8 cellular contexts compared by ENCODE assay signal in genomic region chr2:149586898-149587219, GRCh38. TPM values are rescaled to one million over a fixed set of nuclear protein-coding genes. Genes with fewer than 3 reads are reported as not detected.
DNase-seq lines count a peak whose midpoint lies in the region; ATAC-seq and TF ChIP-seq lines count a peak whose summit lies in the region.

No MANE protein-coding gene starts in this region.

- peak overlapping the region; percentile 100 for H3K27ac Mint-ChIP-seq in T-helper 1 cell treated with Interleukin-12 subunit alpha and Interleukin-12 subunit beta and Interleukin-4 antibody, amounts not matched to agents 30 μg/mL and 1 μg/mL, for 36 hours

- H3K27me3 Mint-ChIP-seq in T-helper 1 cell treated with Interleukin-12 subunit alpha and Interleukin-12 subunit beta and Interleukin-4 antibody, amounts not matched to agents 30 μg/mL and 1 μg/mL, for 36 hours (ENCODE audit: low read depth) = peaks cover 22% of the 10 kb centered on the region

- ATAC-seq in GM21786 (IDR thresholded peaks at IDR 0.05; ENCODE audit: unreplicated experiment) = no peak

- peaks cover 25% of the 10 kb centered on the region for H3K36me3 Mint-ChIP-seq in T-helper 1 cell treated with Interleukin-12 subunit alpha and Interleukin-12 subunit beta and Interleukin-4 antibody, amounts not matched to agents 30 μg/mL and 1 μg/mL, for 36 hours (ENCODE audit: low read depth)

- H3K4me1 ChIP-seq in adipocyte (ENCODE audit: control insufficient read depth, insufficient read depth, low read length) = peaks cover 21% of the 10 kb centered on the region

- peaks cover 35% of the 10 kb centered on the region for H3K4me1 Mint-ChIP-seq in T-helper 1 cell treated with Interleukin-12 subunit alpha and Interleukin-12 subunit beta and Interleukin-4 antibody, amounts not matched to agents 30 μg/mL and 1 μg/mL, for 36 hours (ENCODE audit: low read depth)

- no peaks in the 10 kb centered on the region for H3K9me3 Mint-ChIP-seq in T-helper 1 cell treated with Interleukin-12 subunit alpha and Interleukin-12 subunit beta and Interleukin-4 antibody, amounts not matched to agents 30 μg/mL and 1 μg/mL, for 36 hours

- peak overlapping the region; percentile 94 for H3K4me3 ChIP-seq in adipocyte (ENCODE audit: low read length)
- H3K4me3 ChIP-seq in kidney epithelial cell (ENCODE audit: low read depth, low read length) = peak overlapping the region; percentile 89

- H3K27me3 ChIP-seq in adipocyte (replicated peaks; ENCODE audit: control insufficient read depth, insufficient read depth, low read length) (no peaks in the 10 kb centered on the region), kidney epithelial cell (ENCODE audit: control insufficient read depth, insufficient read depth, low read length) (no peaks in the 10 kb centered on the region)

- peak overlapping the region; percentile 97 for H3K9ac ChIP-seq in adipocyte (ENCODE audit: low read length)

- TF ChIP-seq CTCF in kidney epithelial cell (IDR thresholded peaks at IDR 0.05; ENCODE audit: insufficient read depth, low read length, poor library complexity, severe bottlenecking) = no peak

- H3K36me3 ChIP-seq in adipocyte (ENCODE audit: control insufficient read depth, insufficient read depth, low read length, severe bottlenecking) (peaks cover 27% of the 10 kb centered on the region), kidney epithelial cell (ENCODE audit: control insufficient read depth, insufficient read depth, low read length) (no peaks in the 10 kb centered on the region)

- H3K4me3 Mint-ChIP-seq in T-helper 1 cell treated with Interleukin-12 subunit alpha and Interleukin-12 subunit beta and Interleukin-4 antibody, amounts not matched to agents 30 μg/mL and 1 μg/mL, for 36 hours = peak overlapping the region; percentile 100

- H3K27ac ChIP-seq in substantia nigra (ENCODE audit: low read depth, low read length, poor library complexity, severe bottlenecking) = peak overlapping the region; percentile 86

- DNase-seq in T-helper 1 cell (no peak), adipocyte (ENCODE audit: low read depth) (peak; percentile 12), kidney epithelial cell (ENCODE audit: low read depth) (no peak), substantia nigra (lab: John Stamatoyannopoulos, UW) (no peak), midbrain (lab: John Stamatoyannopoulos, UW) (no peak), DMS79 (lab: John Stamatoyannopoulos, UW) (no peak)

- H3K9me3 ChIP-seq in adipocyte (ENCODE audit: control insufficient read depth, low read length) = no peaks in the 10 kb centered on the region

RNA-seq across cellular contexts. Expression of gene MMADHC, which starts 0.7 kb away (rescaled TPM):
- total RNA-seq in kidney epithelial cell = 118 and 139 TPM in 2 replicates
